ENCODE assay signal across 1 cellular context in the genomic region with DNA sequence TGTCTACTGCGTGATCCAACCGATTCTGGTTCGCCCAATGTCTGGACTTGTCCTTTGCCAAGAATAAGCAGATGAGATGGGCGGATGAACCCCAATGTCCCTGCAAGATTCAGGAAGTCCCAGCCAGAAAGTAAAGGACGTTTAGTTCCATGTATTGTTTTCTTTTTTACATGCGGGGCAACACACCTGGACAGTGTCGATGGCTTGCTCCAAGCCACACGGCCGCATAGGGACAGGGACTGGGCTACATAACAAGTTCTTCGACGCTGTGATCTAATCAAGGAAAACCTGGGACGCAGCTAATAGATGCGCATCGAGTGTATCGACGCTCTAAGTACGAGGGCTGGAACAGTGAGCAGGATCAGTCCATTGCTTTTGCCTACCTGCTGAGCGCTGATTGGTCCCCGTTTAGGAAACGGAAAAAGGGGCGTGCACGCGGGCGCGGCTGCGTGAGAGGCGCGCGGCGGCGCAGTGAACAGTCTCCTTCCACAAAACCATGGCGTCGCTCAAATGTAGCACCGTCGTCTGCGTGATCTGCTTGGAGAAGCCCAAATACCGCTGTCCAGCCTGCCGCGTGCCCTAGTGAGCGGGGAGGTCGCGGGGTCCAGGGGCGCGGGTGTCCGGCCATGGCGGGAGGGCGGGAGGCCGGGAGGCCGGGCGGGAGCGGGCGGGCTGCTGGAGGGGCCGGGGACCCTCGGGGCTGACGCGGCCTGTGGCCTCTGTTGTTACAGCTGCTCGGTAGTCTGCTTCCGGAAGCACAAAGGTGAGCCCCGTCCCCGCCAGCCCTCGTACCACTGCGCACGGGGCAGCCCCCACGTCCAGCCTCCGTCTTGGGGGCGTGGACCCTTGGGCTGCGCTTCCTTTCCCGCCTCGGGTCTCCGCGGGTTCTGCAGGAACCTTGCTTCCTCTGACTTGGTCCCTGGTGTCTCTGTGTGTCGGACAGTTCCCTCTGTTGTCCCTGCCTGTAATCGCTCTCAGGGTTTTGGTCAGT.
TF ChIP-seq lines count a peak whose summit lies in the region.

TSS of gene ZNHIT3 (plus strand) at position 478 of the 991 bp plus-strand sequence. CDS start at position 497, 19 bp downstream.

TF ChIP-seq in K562, 482 proteins besides CTCF, POLR2A, EP300 and RAD21 (continued from another document and continues in another):
- TF ChIP-seq E2F6 (IDR thresholded peaks at IDR 0.05; ENCODE audit: borderline replicate concordance in 1 of 2, extremely low read depth in 1 of 2, insufficient read depth in 1 of 2, insufficient read length in 1 of 2, low read depth in 1 of 2, low read length in 1 of 2, poor library complexity in 1 of 2, severe bottlenecking in 1 of 2) (peak; percentile 44 to 58), GTF2F1 (IDR thresholded peaks at IDR 0.05; ENCODE audit: low read depth, low read length) (no peak), RFX5 (IDR thresholded peaks at IDR 0.05; ENCODE audit: low read depth, low read length) (no peak), ZNF134 (CRISPR knock-in tag; conservative IDR thresholded peaks at IDR 0.05) (no peak), ZBTB7A (IDR thresholded peaks at IDR 0.05; ENCODE audit: borderline replicate concordance, control insufficient read depth, low read depth, low read length) (peak; percentile 86; the same call in 1 of the 2 replicates), CBFA2T3 (IDR thresholded peaks at IDR 0.05) (no peak), ZKSCAN1 (IDR thresholded peaks at IDR 0.05; ENCODE audit: low read depth, low read length) (no peak), PBX2 (CRISPR knock-in tag; IDR thresholded peaks at IDR 0.05; ENCODE audit: low read depth) (no peak), PBX2 (tag; conservative IDR thresholded peaks at IDR 0.05; ENCODE audit: low read depth) (no peak), NFRKB (IDR thresholded peaks at IDR 0.05; ENCODE audit: low read depth) (no peak), OTX1 (CRISPR knock-in tag; IDR thresholded peaks at IDR 0.05) (no peak), PHF20 (IDR thresholded peaks at IDR 0.05; ENCODE audit: partially characterized antibody) (peak; percentile 86), POLR2G (IDR thresholded peaks at IDR 0.05; ENCODE audit: low read depth, low read length) (peak; percentile 87), RB1 (IDR thresholded peaks at IDR 0.05; ENCODE audit: low read depth) (peak; percentile 13; the same call in 1 of the 2 replicates), TAL1 (IDR thresholded peaks at IDR 0.05) (no peak), MGA (IDR thresholded peaks at IDR 0.05) (peak; percentile 61), NCOA2 (IDR thresholded peaks at IDR 0.05; ENCODE audit: partially characterized antibody in 2 of 2) (no peak), TCF7 (IDR thresholded peaks at IDR 0.05; ENCODE audit: borderline replicate concordance) (no peak), GTF2A2 (tag; IDR thresholded peaks at IDR 0.05) (no peak), ZNF3 (CRISPR knock-in tag; IDR thresholded peaks at IDR 0.05) (no peak), NELFE (IDR thresholded peaks at IDR 0.05; ENCODE audit: insufficient read depth, insufficient read length) (no peak), GATAD2B (IDR thresholded peaks at IDR 0.05; ENCODE audit: borderline replicate concordance) (no peak)
- TF ChIP-seq, protein P1, sequence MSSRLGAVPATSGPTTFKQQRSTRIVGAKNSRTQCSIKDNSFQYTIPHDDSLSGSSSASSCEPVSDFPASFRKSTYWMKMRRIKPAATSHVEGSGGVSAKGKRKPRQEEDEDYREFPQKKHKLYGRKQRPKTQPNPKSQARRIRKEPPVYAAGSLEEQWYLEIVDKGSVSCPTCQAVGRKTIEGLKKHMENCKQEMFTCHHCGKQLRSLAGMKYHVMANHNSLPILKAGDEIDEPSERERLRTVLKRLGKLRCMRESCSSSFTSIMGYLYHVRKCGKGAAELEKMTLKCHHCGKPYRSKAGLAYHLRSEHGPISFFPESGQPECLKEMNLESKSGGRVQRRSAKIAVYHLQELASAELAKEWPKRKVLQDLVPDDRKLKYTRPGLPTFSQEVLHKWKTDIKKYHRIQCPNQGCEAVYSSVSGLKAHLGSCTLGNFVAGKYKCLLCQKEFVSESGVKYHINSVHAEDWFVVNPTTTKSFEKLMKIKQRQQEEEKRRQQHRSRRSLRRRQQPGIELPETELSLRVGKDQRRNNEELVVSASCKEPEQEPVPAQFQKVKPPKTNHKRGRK (tag; IDR thresholded peaks at IDR 0.05) = no peak
- TF ChIP-seq, protein P2, sequence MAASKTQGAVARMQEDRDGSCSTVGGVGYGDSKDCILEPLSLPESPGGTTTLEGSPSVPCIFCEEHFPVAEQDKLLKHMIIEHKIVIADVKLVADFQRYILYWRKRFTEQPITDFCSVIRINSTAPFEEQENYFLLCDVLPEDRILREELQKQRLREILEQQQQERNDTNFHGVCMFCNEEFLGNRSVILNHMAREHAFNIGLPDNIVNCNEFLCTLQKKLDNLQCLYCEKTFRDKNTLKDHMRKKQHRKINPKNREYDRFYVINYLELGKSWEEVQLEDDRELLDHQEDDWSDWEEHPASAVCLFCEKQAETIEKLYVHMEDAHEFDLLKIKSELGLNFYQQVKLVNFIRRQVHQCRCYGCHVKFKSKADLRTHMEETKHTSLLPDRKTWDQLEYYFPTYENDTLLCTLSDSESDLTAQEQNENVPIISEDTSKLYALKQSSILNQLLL (CRISPR knock-in tag; IDR thresholded peaks at IDR 0.05; ENCODE audit: borderline replicate concordance) = no peak
- TF ChIP-seq, protein P3, sequence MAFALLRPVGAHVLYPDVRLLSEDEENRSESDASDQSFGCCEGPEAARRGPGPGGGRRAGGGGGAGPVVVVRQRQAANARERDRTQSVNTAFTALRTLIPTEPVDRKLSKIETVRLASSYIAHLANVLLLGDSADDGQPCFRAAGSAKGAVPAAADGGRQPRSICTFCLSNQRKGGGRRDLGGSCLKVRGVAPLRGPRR (CRISPR knock-in tag; IDR thresholded peaks at IDR 0.05) = no peak
- TF ChIP-seq, protein P4, sequence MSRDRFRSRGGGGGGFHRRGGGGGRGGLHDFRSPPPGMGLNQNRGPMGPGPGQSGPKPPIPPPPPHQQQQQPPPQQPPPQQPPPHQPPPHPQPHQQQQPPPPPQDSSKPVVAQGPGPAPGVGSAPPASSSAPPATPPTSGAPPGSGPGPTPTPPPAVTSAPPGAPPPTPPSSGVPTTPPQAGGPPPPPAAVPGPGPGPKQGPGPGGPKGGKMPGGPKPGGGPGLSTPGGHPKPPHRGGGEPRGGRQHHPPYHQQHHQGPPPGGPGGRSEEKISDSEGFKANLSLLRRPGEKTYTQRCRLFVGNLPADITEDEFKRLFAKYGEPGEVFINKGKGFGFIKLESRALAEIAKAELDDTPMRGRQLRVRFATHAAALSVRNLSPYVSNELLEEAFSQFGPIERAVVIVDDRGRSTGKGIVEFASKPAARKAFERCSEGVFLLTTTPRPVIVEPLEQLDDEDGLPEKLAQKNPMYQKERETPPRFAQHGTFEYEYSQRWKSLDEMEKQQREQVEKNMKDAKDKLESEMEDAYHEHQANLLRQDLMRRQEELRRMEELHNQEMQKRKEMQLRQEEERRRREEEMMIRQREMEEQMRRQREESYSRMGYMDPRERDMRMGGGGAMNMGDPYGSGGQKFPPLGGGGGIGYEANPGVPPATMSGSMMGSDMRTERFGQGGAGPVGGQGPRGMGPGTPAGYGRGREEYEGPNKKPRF (IDR thresholded peaks at IDR 0.05; ENCODE audit: low read depth, low read length) = no peak
- TF ChIP-seq, protein P5, sequence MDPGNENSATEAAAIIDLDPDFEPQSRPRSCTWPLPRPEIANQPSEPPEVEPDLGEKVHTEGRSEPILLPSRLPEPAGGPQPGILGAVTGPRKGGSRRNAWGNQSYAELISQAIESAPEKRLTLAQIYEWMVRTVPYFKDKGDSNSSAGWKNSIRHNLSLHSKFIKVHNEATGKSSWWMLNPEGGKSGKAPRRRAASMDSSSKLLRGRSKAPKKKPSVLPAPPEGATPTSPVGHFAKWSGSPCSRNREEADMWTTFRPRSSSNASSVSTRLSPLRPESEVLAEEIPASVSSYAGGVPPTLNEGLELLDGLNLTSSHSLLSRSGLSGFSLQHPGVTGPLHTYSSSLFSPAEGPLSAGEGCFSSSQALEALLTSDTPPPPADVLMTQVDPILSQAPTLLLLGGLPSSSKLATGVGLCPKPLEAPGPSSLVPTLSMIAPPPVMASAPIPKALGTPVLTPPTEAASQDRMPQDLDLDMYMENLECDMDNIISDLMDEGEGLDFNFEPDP (CRISPR knock-in tag; IDR thresholded peaks at IDR 0.05) = no peak
